In the genomic region with DNA sequence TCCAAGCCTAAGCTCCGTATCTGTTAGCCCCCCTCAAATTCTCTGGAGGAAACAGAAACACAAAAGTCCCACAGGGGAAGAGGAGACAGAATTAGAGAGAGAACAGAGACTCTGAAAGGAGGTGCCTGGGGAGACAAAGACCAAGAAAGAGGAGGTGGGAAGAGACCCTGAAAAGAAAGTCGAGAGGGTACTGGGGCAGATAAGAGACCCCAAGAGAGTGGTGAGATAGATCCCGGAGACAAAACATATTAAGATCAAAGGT, we compare ENCODE assay signal across 8 cellular contexts. TPM values are rescaled to one million over a fixed set of nuclear protein-coding genes. Genes with fewer than 3 reads are reported as not detected.
DNase-seq lines count a peak whose midpoint lies in the region; ATAC-seq and TF ChIP-seq lines count a peak whose summit lies in the region.

No MANE protein-coding gene starts in this region.

- H3K36me3 ChIP-seq in Panc1 (ENCODE audit: control insufficient read depth, insufficient read depth, low read length) (peaks cover 3% of the 10 kb centered on the region), gastrocnemius medialis (peaks cover 0 to 31% of the 10 kb centered on the region in 2 donors)

- peak overlapping the region; percentile 87 for H3K27ac ChIP-seq in Panc1 (ENCODE audit: low read length)
- peak overlapping the region; percentile 75 for H3K27ac ChIP-seq in epithelial cell of prostate
- H3K27ac ChIP-seq in gastrocnemius medialis, result peak overlapping the region; percentile 87 to 92 (median 90)

- H3K27me3 ChIP-seq in Panc1 (ENCODE audit: control insufficient read depth, insufficient read depth, low read length) (no peaks in the 10 kb centered on the region), gastrocnemius medialis (peaks cover 25 to 36% (median 32%) of the 10 kb centered on the region in 3 donors)

- CTCF ChIA-PET in Panc1 (lab: Charles Lee), result interaction anchor here (0.6 to 1.0 kb wide), 2 partner anchors 28 to 164 kb away, joined by 3 to 7 read pairs; no protein-coding TSS in a partner anchor

- in situ Hi-C loops in GM13977 (cut with MboI; ENCODE audit: low pct_unique_long_range_greater_than_20kb, low sequenced_read_pairs, unreplicated experiment), result no loop called here
- in situ Hi-C loops in Panc1 (cut with HindIII; ENCODE audit: low pct_unique_long_range_greater_than_20kb, low sequenced_read_pairs), result no loop called here
- in situ Hi-C loops in gastrocnemius medialis (cut with MboI; ENCODE audit: low sequenced_read_pairs in 4 of 4), result no loop called here

- intact Hi-C loops in Panc1 (cut with micrococcal nuclease; ENCODE audit: unreplicated experiment) (no loop called here), gastrocnemius medialis (cut with DNase I; ENCODE audit: low total_unique reads) (loop anchor here (1.0 to 5.0 kb wide), 2 partner anchors 24 to 123 kb away; a partner anchor contains a TSS)

- POLR2A ChIA-PET in Panc1 (lab: Charles Lee), result no interaction called here

- no peak for TF ChIP-seq POLR2A in gastrocnemius medialis (IDR thresholded peaks at IDR 0.05)

- H3K4me3 ChIP-seq in Panc1 (ENCODE audit: low read depth in 2 of 2, low read length in 2 of 2), result peak overlapping the region; percentile 86 to 95
- H3K4me3 ChIP-seq in gastrocnemius medialis, result peak overlapping the region; percentile 93 to 98 (median 96)

- ATAC-seq in Panc1, result no peak
- ATAC-seq in gastrocnemius medialis, result no peak
- no peak for ATAC-seq in omental fat pad (ENCODE audit: low FRiP score)
- no peak for ATAC-seq in GM19452 (IDR thresholded peaks at IDR 0.05; ENCODE audit: unreplicated experiment)

- BruUV-seq in Panc1 (replicated peaks; lab: Mats Ljungman, UMichigan), result no TSS peak

- TF ChIP-seq CTCF in GM13977 (IDR thresholded peaks at IDR 0.05; ENCODE audit: extremely low read depth, insufficient read depth, missing control alignments) (no peak), Panc1 (IDR thresholded peaks at IDR 0.05) (no peak), gastrocnemius medialis (IDR thresholded peaks at IDR 0.05 in 4 of 5, conservative IDR thresholded peaks at IDR 0.05 in 1 of 5) (no peak), omental fat pad (IDR thresholded peaks at IDR 0.05) (no peak)

- H3K9me3 ChIP-seq in Panc1 (ENCODE audit: control insufficient read depth, insufficient read depth, low read depth, low read length), result no peaks in the 10 kb centered on the region
- no peaks in the 10 kb centered on the region for H3K9me3 ChIP-seq in gastrocnemius medialis

- H3K4me1 ChIP-seq in Panc1 (ENCODE audit: control insufficient read depth, insufficient read depth, low read length) (peaks cover 9% of the 10 kb centered on the region), gastrocnemius medialis (peaks cover 18 to 22% of the 10 kb centered on the region in 2 donors)

- peak; percentile 36 for DNase-seq in GM13977 (ENCODE audit: low spot score)
- DNase-seq in Panc1 (ENCODE audit: low read depth, low spot score), result no peak
- DNase-seq in epithelial cell of prostate (ENCODE audit: low read depth, low spot score), result no peak
- DNase-seq in gastrocnemius medialis, result no peak
- no peak for DNase-seq in NCI-H2107 treated with DMSO at 0.1 percent for 48 hours (lab: John Stamatoyannopoulos, UW; ENCODE audit: unreplicated experiment)
- DNase-seq in superior temporal gyrus (ENCODE audit: extremely low spot score), result no peak
- no peak for DNase-seq in omental fat pad (ENCODE audit: low spot score)

RNA-seq across cellular contexts. Expression of a gene that starts 0.9 kb away (rescaled TPM):
- total RNA-seq in Panc1 (2021; ENCODE audit: unreplicated experiment) (56.7 TPM), gastrocnemius medialis (10 to 100 TPM; 27.8 to 36.0 (median 31.2) TPM), omental fat pad (10 to 100 TPM; 19.5 to 90.5 (median 31.5) TPM)
- 41.4 TPM for polyA plus RNA-seq in Panc1 (2012; ENCODE audit: insufficient read length)

RNA-seq across cellular contexts. Expression of a gene that starts 10.5 kb away (rescaled TPM):
- 2.9 TPM for total RNA-seq in Panc1 (2021; ENCODE audit: unreplicated experiment)
- polyA plus RNA-seq in Panc1 (2012; ENCODE audit: insufficient read length), result 0.82 TPM
- total RNA-seq in gastrocnemius medialis, result 1 to 10 TPM in 2 of 4 donors, under 1 TPM in 2; 0.19 to 1.9 (median 0.92) TPM
- total RNA-seq in omental fat pad, result 1 to 10 TPM in 2 of 4 donors, under 1 TPM in 2; 0.56 to 2.2 (median 1.1) TPM

RNA-seq across cellular contexts. Expression of a gene that starts 24.3 kb away (rescaled TPM):
- total RNA-seq in Panc1 (2021; ENCODE audit: unreplicated experiment) (53.4 TPM), gastrocnemius medialis (10 to 100 TPM; 24.3 to 35.2 (median 26.9) TPM), omental fat pad (10 to 100 TPM; 19.2 to 49.7 (median 26.8) TPM)
- polyA plus RNA-seq in Panc1 (2012; ENCODE audit: insufficient read length), result 47.4 TPM

RNA-seq across cellular contexts. Expression of a gene that starts 51.4 kb away (rescaled TPM):
- 6.2 TPM for total RNA-seq in Panc1 (2021; ENCODE audit: unreplicated experiment)
- 8.3 TPM for polyA plus RNA-seq in Panc1 (2012; ENCODE audit: insufficient read length)
- total RNA-seq in gastrocnemius medialis, result under 1 TPM in 3 of 4 donors, not detected in 1; 0.07 to 0.27 (median 0.09) TPM
- under 1 TPM; 0.12 to 0.63 (median 0.33) TPM for total RNA-seq in omental fat pad

RNA-seq across cellular contexts. Expression of a gene that starts 53.5 kb away (rescaled TPM):
- 111 TPM for total RNA-seq in Panc1 (2021; ENCODE audit: unreplicated experiment)
- polyA plus RNA-seq in Panc1 (2012; ENCODE audit: insufficient read length), result 113 TPM
- 10 to 100 TPM; 44.9 to 64.7 (median 54.0) TPM for total RNA-seq in gastrocnemius medialis
- 100 to 1,000 TPM in 1 of 4 donors, 10 to 100 TPM in 3; 72.2 to 102 (median 75.3) TPM for total RNA-seq in omental fat pad
